In the genomic region with DNA sequence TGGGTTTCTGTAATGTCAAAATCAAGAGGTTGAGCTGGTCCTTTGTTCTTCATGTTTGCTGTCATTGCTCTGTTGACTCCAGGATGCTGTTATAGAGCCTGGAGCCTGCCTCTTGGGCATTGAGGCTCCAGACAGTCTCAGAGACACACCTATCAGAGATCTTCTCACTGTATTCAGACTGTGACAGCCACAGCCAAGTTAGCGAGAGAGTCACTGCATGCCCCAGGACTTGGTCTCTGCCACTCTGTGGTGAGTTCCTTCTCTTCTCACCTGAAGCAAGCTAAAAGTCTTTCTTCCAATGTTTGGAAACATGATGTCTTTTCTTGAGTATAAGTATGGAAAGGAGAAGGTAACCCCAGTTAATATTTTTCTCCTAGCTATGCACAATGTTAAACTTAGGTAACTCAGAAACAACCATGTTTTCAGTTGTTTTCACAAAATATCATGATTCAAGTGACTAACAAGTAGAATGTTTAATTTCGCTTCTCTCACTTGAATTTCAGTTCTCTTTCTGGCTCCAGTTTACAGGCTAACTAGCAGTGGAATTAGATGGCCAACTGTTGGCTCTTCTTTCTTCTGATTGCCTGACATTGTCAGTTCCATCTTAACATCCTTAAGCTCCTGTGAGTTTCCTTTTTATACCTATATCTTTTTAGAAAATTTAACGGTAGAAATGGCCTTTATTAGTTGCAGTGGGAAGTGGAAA, we compare ENCODE assay signal across 22 cellular contexts. TPM values are rescaled to one million over a fixed set of nuclear protein-coding genes. Genes with fewer than 3 reads are reported as not detected.
A peak's percentile ranks its signal among the peaks of the same experiment; 100 is the strongest.
DNase-seq lines count a peak whose midpoint lies in the region; ATAC-seq lines count a peak whose summit lies in the region.
"Had no signal": no experiment of that assay in that cellular context is flagged by ENCODE, and none has a peak within 500 bp of the region (broad histone marks: within the 10 kb centered on the region; RNA-seq: fewer than 3 reads in every experiment).

No MANE protein-coding gene starts in this region.

- peaks cover 11% of the 10 kb centered on the region for H3K27me3 Mint-ChIP-seq in activated T-helper 1 cell treated with anti-CD3 and anti-CD28 coated beads, Interleukin-12 subunit alpha, Interleukin-12 subunit beta, Interleukin-2, Interleukin-4 antibody, amounts not matched to agents 30 ng/mL and 10 ng/mL and 1 ng/mL, durations not matched to agents 14 hours and 24 hours and 36 hours (ENCODE audit: insufficient read depth)

- no peaks in the 10 kb centered on the region for H3K36me3 Mint-ChIP-seq in activated T-helper 1 cell treated with anti-CD3 and anti-CD28 coated beads, Interleukin-12 subunit alpha, Interleukin-12 subunit beta, Interleukin-2, Interleukin-4 antibody, amounts not matched to agents 30 ng/mL and 10 ng/mL and 1 ng/mL, durations not matched to agents 14 hours and 24 hours and 36 hours (ENCODE audit: low read depth)
- H3K36me3 Mint-ChIP-seq: mesothelial cell of epicardium had no signal

- H3K4me3 Mint-ChIP-seq in activated T-helper 1 cell treated with anti-CD3 and anti-CD28 coated beads, Interleukin-12 subunit alpha, Interleukin-12 subunit beta, Interleukin-2, Interleukin-4 antibody, amounts not matched to agents 30 ng/mL and 10 ng/mL and 1 ng/mL, durations not matched to agents 14 hours and 24 hours and 36 hours, result no peak overlapping the region
- H3K4me3 Mint-ChIP-seq: activated CD8-positive, alpha-beta T cell treated with anti-CD3 and anti-CD28 coated beads for 36 hours; activated naive CD4-positive, alpha-beta T cell treated with anti-CD3 and anti-CD28 coated beads for 36 hours; activated T-cell treated with anti-CD3 and anti-CD28 coated beads, Interleukin-2, amount 50 U/mL, for 24 hours; mesothelial cell of epicardium; natural killer cell treated with Interleukin-12 subunit alpha and Interleukin-12 subunit beta and Interleukin-15 and Interleukin-18, amount 100 ng/mL, for 72 hours; WTC11 had no signal

- peak; percentile 29 for DNase-seq in NOMO-1 treated with DMSO at 0.1 percent for 48 hours (lab: John Stamatoyannopoulos, UW; ENCODE audit: unreplicated experiment)
- no peak for DNase-seq in NOMO-1 treated with dmso at 0.1 percent for 144 hours (lab: John Stamatoyannopoulos, UW; ENCODE audit: unreplicated experiment)
- DNase-seq in NCI-H69 (lab: John Stamatoyannopoulos, UW), result peak; percentile 58
- DNase-seq in NCI-H524 treated with DMSO at 0.1 percent for 48 hours (lab: John Stamatoyannopoulos, UW), result no peak
- no peak for DNase-seq in COLO829 (ENCODE audit: low spot score)
- no peak for DNase-seq in KG1 (lab: John Stamatoyannopoulos, UW)
- DNase-seq in activated T-helper 1 cell treated with anti-CD3 and anti-CD28 coated beads, Interleukin-12 subunit alpha, Interleukin-12 subunit beta, Interleukin-2, Interleukin-4 antibody, amounts not matched to agents 30 ng/mL and 10 ng/mL and 1 ng/mL, durations not matched to agents 14 hours and 24 hours and 36 hours (ENCODE audit: low spot score), result no peak
- DNase-seq: activated CD8-positive, alpha-beta T cell treated with anti-CD3 and anti-CD28 coated beads for 36 hours; activated naive CD4-positive, alpha-beta T cell treated with anti-CD3 and anti-CD28 coated beads for 36 hours; activated T-cell treated with anti-CD3 and anti-CD28 coated beads, Interleukin-2, amount 50 U/mL, for 24 hours; anterior cingulate cortex; BE2C; central memory CD4-positive, alpha-beta T cell; left ventricle myocardium inferior; NCI-H146; SK-N-SH; stimulated activated CD4-positive, alpha-beta T cell treated with anti-CD3 and anti-CD28 coated beads, Interleukin-15, amount 100 ng/mL, for 24 hours had no signal

- H3K27ac Mint-ChIP-seq in activated T-helper 1 cell treated with anti-CD3 and anti-CD28 coated beads, Interleukin-12 subunit alpha, Interleukin-12 subunit beta, Interleukin-2, Interleukin-4 antibody, amounts not matched to agents 30 ng/mL and 10 ng/mL and 1 ng/mL, durations not matched to agents 14 hours and 24 hours and 36 hours, result no peak overlapping the region
- H3K27ac Mint-ChIP-seq: activated CD8-positive, alpha-beta T cell treated with anti-CD3 and anti-CD28 coated beads for 36 hours; activated naive CD4-positive, alpha-beta T cell treated with anti-CD3 and anti-CD28 coated beads for 36 hours; activated T-cell treated with anti-CD3 and anti-CD28 coated beads, Interleukin-2, amount 50 U/mL, for 24 hours; mesothelial cell of epicardium; natural killer cell treated with Interleukin-12 subunit alpha and Interleukin-12 subunit beta and Interleukin-15 and Interleukin-18, amount 100 ng/mL, for 72 hours; WTC11 had no signal

- no peaks in the 10 kb centered on the region for H3K9me3 Mint-ChIP-seq in activated T-helper 1 cell treated with anti-CD3 and anti-CD28 coated beads, Interleukin-12 subunit alpha, Interleukin-12 subunit beta, Interleukin-2, Interleukin-4 antibody, amounts not matched to agents 30 ng/mL and 10 ng/mL and 1 ng/mL, durations not matched to agents 14 hours and 24 hours and 36 hours
- H3K9me3 Mint-ChIP-seq: activated CD8-positive, alpha-beta T cell treated with anti-CD3 and anti-CD28 coated beads for 36 hours; activated T-cell treated with anti-CD3 and anti-CD28 coated beads, Interleukin-2, amount 50 U/mL, for 24 hours; mesothelial cell of epicardium; natural killer cell treated with Interleukin-12 subunit alpha and Interleukin-12 subunit beta and Interleukin-15 and Interleukin-18, amount 100 ng/mL, for 72 hours; WTC11 had no signal

- peak; percentile 69 for ATAC-seq in HG03103 (IDR thresholded peaks at IDR 0.05; ENCODE audit: low read depth, unreplicated experiment)
- ATAC-seq: activated CD8-positive, alpha-beta T cell treated with anti-CD3 and anti-CD28 coated beads for 36 hours; natural killer cell treated with Interleukin-12 subunit alpha and Interleukin-12 subunit beta and Interleukin-15 and Interleukin-18, amount 100 ng/mL, for 72 hours; sciatic nerve; WTC11 had no signal

- intact Hi-C loops in activated T-helper 1 cell treated with anti-CD3 and anti-CD28 coated beads, Interleukin-12 subunit alpha, Interleukin-12 subunit beta, Interleukin-2, Interleukin-4 antibody, amounts not matched to agents 30 ng/mL and 10 ng/mL and 1 ng/mL, durations not matched to agents 14 hours and 24 hours and 36 hours (cut with micrococcal nuclease), result no loop called here

- no peaks in the 10 kb centered on the region for H3K4me1 Mint-ChIP-seq in activated T-helper 1 cell treated with anti-CD3 and anti-CD28 coated beads, Interleukin-12 subunit alpha, Interleukin-12 subunit beta, Interleukin-2, Interleukin-4 antibody, amounts not matched to agents 30 ng/mL and 10 ng/mL and 1 ng/mL, durations not matched to agents 14 hours and 24 hours and 36 hours (ENCODE audit: low read depth)

RNA-seq across cellular contexts. Expression of a gene that starts 20.6 kb away (rescaled TPM):
- total RNA-seq in activated T-helper 1 cell treated with anti-CD3 and anti-CD28 coated beads, Interleukin-12 subunit alpha, Interleukin-12 subunit beta, Interleukin-2, Interleukin-4 antibody, amounts not matched to agents 30 ng/mL and 10 ng/mL and 1 ng/mL, durations not matched to agents 14 hours and 24 hours and 36 hours, result 9.4 and 10.3 TPM in 2 replicates

Comparison
In these comparisons a context has a peak if more than half of its experiments do, and no peak if none do; other contexts are left out.
1. DNase-seq: peak in NOMO-1 treated with DMSO at 0.1 percent for 48 hours (single experiment) and NCI-H69 (single experiment); none in NOMO-1 treated with dmso at 0.1 percent for 144 hours (single experiment), NCI-H524 treated with DMSO at 0.1 percent for 48 hours (single experiment), COLO829 (single experiment), KG1 (single experiment) and activated T-helper 1 cell treated with anti-CD3 and anti-CD28 coated beads, Interleukin-12 subunit alpha, Interleukin-12 subunit beta, Interleukin-2, Interleukin-4 antibody, amounts not matched to agents 30 ng/mL and 10 ng/mL and 1 ng/mL, durations not matched to agents 14 hours and 24 hours and 36 hours (single experiment).